ENCODE assay signal across 2 cellular contexts in genomic region chr6:164016056-164016455, GRCh38.
TF ChIP-seq lines count a peak whose summit lies in the region.

No MANE protein-coding gene starts in this region.

TF ChIP-seq in IMR-90, 13 proteins besides CTCF, POLR2A, EP300 and RAD21:
- TF ChIP-seq MAZ (IDR thresholded peaks at IDR 0.05; ENCODE audit: borderline replicate concordance, low read depth, low read length) = no peak
- no peak for TF ChIP-seq USF2 (IDR thresholded peaks at IDR 0.05; ENCODE audit: low read depth, low read length)
- TF ChIP-seq ELK1 (IDR thresholded peaks at IDR 0.05; ENCODE audit: borderline replicate concordance, low read depth, low read length) = no peak
- no peak for TF ChIP-seq CHD1 (IDR thresholded peaks at IDR 0.05; ENCODE audit: low read depth, low read length)
- TF ChIP-seq MAFK (IDR thresholded peaks at IDR 0.05; ENCODE audit: low read depth, low read length) = no peak
- no peak for TF ChIP-seq FOS (IDR thresholded peaks at IDR 0.05; ENCODE audit: low read depth, low read length)
- TF ChIP-seq SMC3 (IDR thresholded peaks at IDR 0.05; ENCODE audit: low read depth, low read length) = no peak
- TF ChIP-seq RFX5 (IDR thresholded peaks at IDR 0.05; ENCODE audit: low read depth, low read length) = no peak

TF ChIP-seq in H1, 55 proteins besides CTCF, POLR2A, EP300 and RAD21:
- TF ChIP-seq TAF7 (optimal IDR thresholded peaks at IDR 0.05; ENCODE audit: borderline replicate concordance, low read depth, low read length) (no peak), JUN (IDR thresholded peaks at IDR 0.05; ENCODE audit: low read depth, low read length) (no peak), BCL11A (IDR thresholded peaks at IDR 0.05; ENCODE audit: low read depth in 2 of 2, low read length in 2 of 2) (no peak), HDAC2 (IDR thresholded peaks at IDR 0.05; ENCODE audit: borderline replicate concordance in 1 of 2, low read depth in 2 of 2, low read length in 2 of 2) (no peak), BRCA1 (IDR thresholded peaks at IDR 0.05; ENCODE audit: low read depth, low read length) (no peak), SIX5 (IDR thresholded peaks at IDR 0.05; ENCODE audit: low read depth, low read length) (no peak), MAFK (IDR thresholded peaks at IDR 0.05; ENCODE audit: low read depth, low read length) (no peak), GABPA (IDR thresholded peaks at IDR 0.05; ENCODE audit: borderline replicate concordance, insufficient read depth, low read length) (no peak), USF2 (IDR thresholded peaks at IDR 0.05; ENCODE audit: low read length) (no peak), CTBP2 (IDR thresholded peaks at IDR 0.05; ENCODE audit: borderline replicate concordance, insufficient read depth, insufficient read length, low read length) (no peak)
- TF ChIP-seq, protein P1, sequence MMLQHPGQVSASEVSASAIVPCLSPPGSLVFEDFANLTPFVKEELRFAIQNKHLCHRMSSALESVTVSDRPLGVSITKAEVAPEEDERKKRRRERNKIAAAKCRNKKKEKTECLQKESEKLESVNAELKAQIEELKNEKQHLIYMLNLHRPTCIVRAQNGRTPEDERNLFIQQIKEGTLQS (IDR thresholded peaks at IDR 0.05; ENCODE audit: insufficient read depth, low read depth, low read length) = no peak
